ENCODE assay signal across 8 cellular contexts in the genomic region with DNA sequence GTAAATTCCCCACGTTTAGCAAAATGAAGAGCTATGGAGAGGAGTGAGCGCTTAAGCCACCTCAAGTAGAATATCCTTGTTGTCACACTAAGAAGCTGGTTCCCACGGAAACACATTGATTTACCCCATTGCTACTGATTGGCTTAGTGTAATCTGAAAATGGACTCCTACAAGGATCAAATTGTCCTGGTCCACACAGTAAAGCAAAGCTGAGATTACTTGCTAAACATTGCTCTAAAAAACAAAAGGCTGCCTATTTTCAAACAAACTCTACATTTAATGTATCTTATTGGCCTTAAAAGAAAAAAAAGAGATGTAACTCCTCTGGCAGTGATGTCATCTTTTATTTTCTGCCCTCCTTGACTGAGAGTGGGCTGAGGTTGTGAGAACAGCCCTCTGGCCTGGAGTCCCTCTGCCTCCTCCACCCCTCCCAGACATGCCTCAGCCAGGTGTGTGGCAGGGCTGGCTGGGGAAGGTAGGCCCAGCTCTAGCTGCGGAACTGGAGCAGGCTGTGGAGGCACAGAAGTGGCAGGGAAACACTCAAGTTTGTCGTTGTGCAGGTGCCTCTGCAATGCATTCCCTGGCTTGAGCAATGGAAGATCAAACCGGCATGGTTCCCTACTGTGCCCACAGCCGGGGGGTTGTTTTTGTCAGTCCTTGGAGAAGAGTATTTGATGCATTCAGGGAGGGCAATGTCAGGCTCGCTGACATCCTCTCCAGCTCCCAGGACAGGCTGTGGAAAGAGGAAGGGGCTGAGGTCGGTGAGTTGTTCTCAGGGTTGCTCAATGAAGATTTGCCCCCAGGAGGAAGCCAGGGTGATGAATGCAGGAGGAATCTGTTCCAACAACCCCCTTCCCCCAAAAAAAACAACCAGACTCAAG. TPM values are rescaled to one million over a fixed set of nuclear protein-coding genes. Genes with fewer than 3 reads are reported as not detected.
DNase-seq lines count a peak whose midpoint lies in the region; ATAC-seq, FAIRE-seq and TF ChIP-seq lines count a peak whose summit lies in the region.

No MANE protein-coding gene starts in this region.

- no peaks in the 10 kb centered on the region for H3K27me3 ChIP-seq in astrocyte (ENCODE audit: insufficient read depth, low read length)
- H3K27me3 ChIP-seq in smooth muscle cell (ENCODE audit: low read depth), result no peaks in the 10 kb centered on the region

- no peaks in the 10 kb centered on the region for H3K27me3 Mint-ChIP-seq in astrocyte (ENCODE audit: low read depth, unreplicated experiment)

- DNase-seq in EH (ENCODE audit: low read depth) (peak; percentile 75), NB4 (ENCODE audit: low read depth) (peak; percentile 80), astrocyte (ENCODE audit: low read depth) (peak; percentile 66), iPS DF 19.7 (ENCODE audit: low read depth, low spot score) (peak; percentile 48), smooth muscle cell (lab: John Stamatoyannopoulos, UW; ENCODE audit: unreplicated experiment) (no peak), DMS79 (lab: John Stamatoyannopoulos, UW) (no peak)
- no peak for DNase-seq in effector CD8-positive, alpha-beta T cell (lab: John Stamatoyannopoulos, UW)

- H3K4me2 ChIP-seq in astrocyte (ENCODE audit: low read length) (peak overlapping the region; percentile 39), smooth muscle cell (peak overlapping the region; percentile 93)

- FAIRE-seq in astrocyte (lab: Jason Lieb, UNC), result no peak

- H2AFZ ChIP-seq in astrocyte (ENCODE audit: low read depth, low read length) (no peak overlapping the region), smooth muscle cell (ENCODE audit: low read depth) (no peak overlapping the region)

- no peaks in the 10 kb centered on the region for H3K9me3 Mint-ChIP-seq in astrocyte (ENCODE audit: unreplicated experiment)

- H4K20me1 ChIP-seq in astrocyte (ENCODE audit: insufficient read depth, low read length) (peaks cover 50% of the 10 kb centered on the region), smooth muscle cell (ENCODE audit: low read depth) (peaks cover 36% of the 10 kb centered on the region)

- no peaks in the 10 kb centered on the region for H3K9me3 ChIP-seq in astrocyte (ENCODE audit: insufficient read depth, low read depth, low read length)
- no peaks in the 10 kb centered on the region for H3K9me3 ChIP-seq in smooth muscle cell (replicated peaks; ENCODE audit: low read depth)

- peak overlapping the region; percentile 88 for H3K27ac Mint-ChIP-seq in astrocyte (ENCODE audit: unreplicated experiment)

- H3K36me3 ChIP-seq in astrocyte (ENCODE audit: insufficient read depth, low read length) (peaks cover 45% of the 10 kb centered on the region), smooth muscle cell (ENCODE audit: low read depth) (peaks cover 6% of the 10 kb centered on the region)

- H3K4me1 ChIP-seq in astrocyte (ENCODE audit: insufficient read depth, low read length) (peaks cover 59% of the 10 kb centered on the region), smooth muscle cell (ENCODE audit: low read depth) (peaks cover 20% of the 10 kb centered on the region)

- peaks cover 49% of the 10 kb centered on the region for H3F3A ChIP-seq in smooth muscle cell (ENCODE audit: low read depth)

- ATAC-seq in GM18519 (IDR thresholded peaks at IDR 0.05; ENCODE audit: low FRiP score, unreplicated experiment), result no peak

- TF ChIP-seq CTCF in NB4 (IDR thresholded peaks at IDR 0.05; ENCODE audit: low read depth, low read length) (no peak), astrocyte (IDR thresholded peaks at IDR 0.05; ENCODE audit: insufficient read depth, low read depth, low read length) (no peak), smooth muscle cell (IDR thresholded peaks at IDR 0.05; ENCODE audit: borderline replicate concordance, insufficient read depth, poor library complexity, severe bottlenecking) (no peak)

- H3K4me1 Mint-ChIP-seq in astrocyte (ENCODE audit: low read depth, unreplicated experiment), result peaks cover 31% of the 10 kb centered on the region

- TF ChIP-seq POLR2A in NB4 (IDR thresholded peaks at IDR 0.05; ENCODE audit: extremely low read depth, insufficient read length), result no peak

- H3K79me2 ChIP-seq in astrocyte (ENCODE audit: insufficient read depth, low read length) (peaks cover 32% of the 10 kb centered on the region), smooth muscle cell (ENCODE audit: low read depth) (peaks cover 30% of the 10 kb centered on the region)

- H3K27ac ChIP-seq in astrocyte (ENCODE audit: low read depth, low read length) (peak overlapping the region; percentile 74), smooth muscle cell (ENCODE audit: low read depth) (peak overlapping the region; percentile 99)

- WGBS in smooth muscle cell (ENCODE audit: low lambda C conversion rate), result 32% methylated on average over 9 of the region's 9 CpGs

- peak overlapping the region; percentile 80 for H3K4me3 Mint-ChIP-seq in astrocyte (ENCODE audit: unreplicated experiment)

- H3K4me3 ChIP-seq in NB4 (ENCODE audit: low read depth, low read length) (no peak overlapping the region), astrocyte (ENCODE audit: insufficient read depth, low read depth, low read length) (no peak overlapping the region), smooth muscle cell (no peak overlapping the region)

- H3K9ac ChIP-seq in astrocyte (ENCODE audit: low read length) (peak overlapping the region; percentile 63), smooth muscle cell (ENCODE audit: low read depth) (peak overlapping the region; percentile 73)

- peaks cover 28% of the 10 kb centered on the region for H3K36me3 Mint-ChIP-seq in astrocyte (ENCODE audit: low read depth, unreplicated experiment)

RNA-seq across cellular contexts. Expression of a gene that starts 9.1 kb away (rescaled TPM):
- total RNA-seq in astrocyte, result 250 and 319 TPM in 2 replicates
- total RNA-seq in smooth muscle cell, result 171 and 198 TPM in 2 replicates
- 519 and 728 TPM in 2 replicates for polyA plus RNA-seq in smooth muscle cell

Comparison
In these comparisons a context has a peak if more than half of its experiments do, and no peak if none do; other contexts are left out.
1. DNase-seq: peak in EH (single experiment), NB4 (single experiment), astrocyte (single experiment) and iPS DF 19.7 (single experiment); none in smooth muscle cell (single experiment), DMS79 (single experiment) and effector CD8-positive, alpha-beta T cell (single experiment).